ENCODE assay signal across 8 cellular contexts in genomic region chr22:50498322-50498861, GRCh38. TPM values are rescaled to one million over a fixed set of nuclear protein-coding genes. Genes with fewer than 3 reads are reported as not detected.
DNase-seq lines count a peak whose midpoint lies in the region; ATAC-seq lines count a peak whose summit lies in the region.

No MANE protein-coding gene starts in this region.

- H3K4me3 ChIP-seq in trophoblast cell (ENCODE audit: low read depth, low read length), result no peak overlapping the region

- CTCF ChIA-PET in activated naive CD4-positive, alpha-beta T cell treated with anti-CD3 and anti-CD28 coated beads for 36 hours (lab: Charles Lee), result interaction anchor here (0.9 to 2.9 kb wide), 18 partner anchors 10 to 247 kb away, joined by 3 to 16 read pairs (median 4); partner anchors contain the start of genes HDAC10, LMF2, MIOX and NCAPH2

- no peaks in the 10 kb centered on the region for H3K36me3 Mint-ChIP-seq in activated naive CD4-positive, alpha-beta T cell treated with anti-CD3 and anti-CD28 coated beads for 36 hours (ENCODE audit: low read depth)

- H3K9me3 Mint-ChIP-seq in activated naive CD4-positive, alpha-beta T cell treated with anti-CD3 and anti-CD28 coated beads for 36 hours, result no peaks in the 10 kb centered on the region

- H3K4me3 Mint-ChIP-seq in activated naive CD4-positive, alpha-beta T cell treated with anti-CD3 and anti-CD28 coated beads for 36 hours, result no peak overlapping the region

- DNase-seq in DMS153 (lab: John Stamatoyannopoulos, UW), result peak; percentile 75
- DNase-seq in LHCN-M2 (ENCODE audit: low read depth), result peak; percentile 53
- peak; percentile 92 for DNase-seq in SK-MEL-5 (ENCODE audit: low read depth, low spot score)
- DNase-seq in activated naive CD4-positive, alpha-beta T cell treated with anti-CD3 and anti-CD28 coated beads for 36 hours, result peak; percentile 86
- DNase-seq in glomerular visceral epithelial cell (ENCODE audit: extremely low spot score), result peak; percentile 72
- DNase-seq in trophoblast cell, result peak; percentile 75 to 91

- no peak overlapping the region for H3K14ac ChIP-seq in trophoblast cell (ENCODE audit: low read length)

- no peaks in the 10 kb centered on the region for H3K9me3 ChIP-seq in trophoblast cell (ENCODE audit: insufficient read depth, low read depth, low read length)

- intact Hi-C loops in activated naive CD4-positive, alpha-beta T cell treated with anti-CD3 and anti-CD28 coated beads for 36 hours (cut with micrococcal nuclease), result loop anchor here (1.0 to 5.0 kb wide), 5 partner anchors 24 to 246 kb away; partner anchors contain the start of genes HDAC10, MAPK11 and SBF1

- no peak overlapping the region for H3K23ac ChIP-seq in trophoblast cell (ENCODE audit: low read length)

- H4K8ac ChIP-seq in trophoblast cell (ENCODE audit: low read depth, low read length), result no peak overlapping the region

- H3K18ac ChIP-seq in trophoblast cell (ENCODE audit: low read length), result no peak overlapping the region

- ATAC-seq in GM19351 (IDR thresholded peaks at IDR 0.05; ENCODE audit: unreplicated experiment) (no peak), GM21576 (IDR thresholded peaks at IDR 0.05; ENCODE audit: unreplicated experiment) (no peak)

- no peak overlapping the region for H2BK120ac ChIP-seq in trophoblast cell (ENCODE audit: insufficient read depth, low read length, poor library complexity)

- no peak overlapping the region for H3K9ac ChIP-seq in trophoblast cell (ENCODE audit: low read length)

- no peak overlapping the region for H2BK12ac ChIP-seq in trophoblast cell (ENCODE audit: low read length)

- no peak overlapping the region for H2BK5ac ChIP-seq in trophoblast cell (ENCODE audit: low read depth, low read length, poor library complexity)

- no peak overlapping the region for H2AFZ ChIP-seq in trophoblast cell (ENCODE audit: insufficient read depth, low read length, poor library complexity)

- no peaks in the 10 kb centered on the region for H3K79me2 ChIP-seq in trophoblast cell (ENCODE audit: control insufficient read depth, insufficient read depth, low read length, poor library complexity)

- no peaks in the 10 kb centered on the region for H3K27me3 ChIP-seq in trophoblast cell (ENCODE audit: insufficient read depth, low read length)

- in situ Hi-C loops in SK-MEL-5 (cut with HindIII; ENCODE audit: low pct_unique_long_range_greater_than_20kb, low sequenced_read_pairs), result no loop called here

- H3K79me1 ChIP-seq in trophoblast cell (ENCODE audit: low read length), result no peaks in the 10 kb centered on the region

- H3K27ac ChIP-seq in trophoblast cell (ENCODE audit: low read depth, low read length), result no peak overlapping the region

- H3K36me3 ChIP-seq in trophoblast cell (ENCODE audit: control insufficient read depth in 1 of 2, insufficient read depth in 2 of 2, low read length in 2 of 2), result peaks cover 13 to 14% of the 10 kb centered on the region in 2 experiments

- no peak overlapping the region for H3K4me2 ChIP-seq in trophoblast cell (ENCODE audit: low read length)

- no CpG with 5 or more reads among the region's 13 CpGs for WGBS in trophoblast cell (ENCODE audit: extremely low coverage, insufficient coverage, insufficient read length)

- H2AK5ac ChIP-seq in trophoblast cell (ENCODE audit: low read length), result no peak overlapping the region

- H3K4me1 Mint-ChIP-seq in activated naive CD4-positive, alpha-beta T cell treated with anti-CD3 and anti-CD28 coated beads for 36 hours (ENCODE audit: low read depth), result no peaks in the 10 kb centered on the region

- H4K91ac ChIP-seq in trophoblast cell (ENCODE audit: low read depth, low read length), result no peak overlapping the region

- no peak overlapping the region for H3K4ac ChIP-seq in trophoblast cell (ENCODE audit: low read depth, low read length)

- H4K12ac ChIP-seq in trophoblast cell (ENCODE audit: low read depth, low read length), result no peak overlapping the region

- H3K27ac Mint-ChIP-seq in activated naive CD4-positive, alpha-beta T cell treated with anti-CD3 and anti-CD28 coated beads for 36 hours, result no peak overlapping the region

- no peaks in the 10 kb centered on the region for H3K27me3 Mint-ChIP-seq in activated naive CD4-positive, alpha-beta T cell treated with anti-CD3 and anti-CD28 coated beads for 36 hours (ENCODE audit: low read depth)

- peaks cover 3 to 6% of the 10 kb centered on the region in 2 experiments for H3K4me1 ChIP-seq in trophoblast cell (ENCODE audit: control insufficient read depth in 1 of 2, insufficient read depth in 2 of 2, low read length in 2 of 2)

RNA-seq across cellular contexts. Expression of gene LMF2, which starts 9.1 kb away (rescaled TPM):
- 87.5 and 98.3 TPM in 2 replicates for total RNA-seq in LHCN-M2 (2014; rRNA removed)
- 64.6 TPM for polyA plus RNA-seq in LHCN-M2 (2012)
- total RNA-seq in SK-MEL-5 (2014; rRNA removed; shearing (Covaris generic)), result 26.3 and 27.8 TPM in 2 replicates
- 110 and 113 TPM in 2 replicates for polyA plus RNA-seq in SK-MEL-5 (2015; cell fraction: cytosol; rRNA removed)
- 885 and 1,042 TPM in 2 replicates for polyA plus RNA-seq in SK-MEL-5 (2015; cell fraction: nucleus; rRNA removed)
- total RNA-seq in activated naive CD4-positive, alpha-beta T cell treated with anti-CD3 and anti-CD28 coated beads for 36 hours, result 10 to 100 TPM; 41.4 to 42.0 TPM
- 63.1 and 64.7 TPM in 2 replicates for polyA plus RNA-seq in trophoblast cell (2013)

RNA-seq across cellular contexts. Expression of gene NCAPH2, which starts 9.6 kb away (rescaled TPM):
- 72.1 and 75.2 TPM in 2 replicates for total RNA-seq in LHCN-M2 (2014; rRNA removed)
- 42.1 TPM for polyA plus RNA-seq in LHCN-M2 (2012)
- 51.5 and 53.8 TPM in 2 replicates for total RNA-seq in SK-MEL-5 (2014; rRNA removed; shearing (Covaris generic))
- 48.4 and 50.3 TPM in 2 replicates for polyA plus RNA-seq in SK-MEL-5 (2015; cell fraction: cytosol; rRNA removed)
- polyA plus RNA-seq in SK-MEL-5 (2015; cell fraction: nucleus; rRNA removed), result 117 and 135 TPM in 2 replicates
- total RNA-seq in activated naive CD4-positive, alpha-beta T cell treated with anti-CD3 and anti-CD28 coated beads for 36 hours, result 100 to 1,000 TPM; 104 to 115 TPM
- 24.4 and 24.9 TPM in 2 replicates for polyA plus RNA-seq in trophoblast cell (2013)

RNA-seq across cellular contexts. Expression of gene MIOX, which starts 11.7 kb away (rescaled TPM):
- not detected in 2 replicates for total RNA-seq in LHCN-M2 (2014; rRNA removed)
- polyA plus RNA-seq in LHCN-M2 (2012), result not detected
- not detected in 2 replicates for total RNA-seq in SK-MEL-5 (2014; rRNA removed; shearing (Covaris generic))
- polyA plus RNA-seq in SK-MEL-5 (2015; cell fraction: cytosol; rRNA removed), result not detected in 2 replicates
- polyA plus RNA-seq in SK-MEL-5 (2015; cell fraction: nucleus; rRNA removed), result 0.42 and 0.94 TPM in 2 replicates
- total RNA-seq in activated naive CD4-positive, alpha-beta T cell treated with anti-CD3 and anti-CD28 coated beads for 36 hours, result under 1 TPM in 1 of 2 experiments, not detected in 1; 0.31 TPM
- polyA plus RNA-seq in trophoblast cell (2013), result 1.1 and 1.2 TPM in 2 replicates

RNA-seq across cellular contexts. Expression of gene ADM2, which starts 17.0 kb away (rescaled TPM):
- not detected in 2 replicates for total RNA-seq in LHCN-M2 (2014; rRNA removed)
- polyA plus RNA-seq in LHCN-M2 (2012), result 0.10 TPM
- total RNA-seq in SK-MEL-5 (2014; rRNA removed; shearing (Covaris generic)), result 1.1 and 2.4 TPM in 2 replicates
- polyA plus RNA-seq in SK-MEL-5 (2015; cell fraction: cytosol; rRNA removed), result 7.5 and 9.9 TPM in 2 replicates
- 4.6 and 6.0 TPM in 2 replicates for polyA plus RNA-seq in SK-MEL-5 (2015; cell fraction: nucleus; rRNA removed)
- total RNA-seq in activated naive CD4-positive, alpha-beta T cell treated with anti-CD3 and anti-CD28 coated beads for 36 hours, result 1 to 10 TPM; 7.5 to 8.3 TPM
- 17.0 and 17.8 TPM in 2 replicates for polyA plus RNA-seq in trophoblast cell (2013)

RNA-seq across cellular contexts. Expression of gene SBF1, which starts 23.6 kb away (rescaled TPM):
- 69.2 and 76.2 TPM in 2 replicates for total RNA-seq in LHCN-M2 (2014; rRNA removed)
- 53.1 TPM for polyA plus RNA-seq in LHCN-M2 (2012)
- total RNA-seq in SK-MEL-5 (2014; rRNA removed; shearing (Covaris generic)), result 61.8 and 65.3 TPM in 2 replicates
- 94.3 and 109 TPM in 2 replicates for polyA plus RNA-seq in SK-MEL-5 (2015; cell fraction: cytosol; rRNA removed)
- 160 and 180 TPM in 2 replicates for polyA plus RNA-seq in SK-MEL-5 (2015; cell fraction: nucleus; rRNA removed)
- 100 to 1,000 TPM; 100 TPM for total RNA-seq in activated naive CD4-positive, alpha-beta T cell treated with anti-CD3 and anti-CD28 coated beads for 36 hours
- polyA plus RNA-seq in trophoblast cell (2013), result 44.3 and 46.1 TPM in 2 replicates
